Comparison of ENCODE assay signal across 19 cellular contexts in the genomic region with DNA sequence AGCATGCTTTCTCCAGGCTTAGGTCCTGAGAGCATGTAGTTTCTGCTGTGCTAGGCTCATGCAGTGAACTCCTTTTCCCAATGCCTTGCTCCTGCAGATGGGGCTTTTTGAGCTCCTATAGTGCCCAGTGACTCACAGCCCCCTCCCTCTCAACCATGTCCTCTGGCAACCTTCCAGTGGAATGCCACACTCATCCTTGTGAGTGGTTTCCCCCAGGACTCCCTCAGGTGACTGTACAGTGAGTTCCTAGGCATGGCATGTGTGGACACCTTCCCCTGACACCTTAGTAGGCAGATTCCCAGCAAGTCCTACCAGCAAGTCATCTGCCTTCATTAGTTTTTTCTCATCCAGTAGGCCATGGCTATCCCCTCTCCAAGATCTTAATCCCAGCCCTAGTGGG.
DNase-seq lines count a peak whose midpoint lies in the region; ATAC-seq and TF ChIP-seq lines count a peak whose summit lies in the region.
"Had no signal": no experiment of that assay in that cellular context is flagged by ENCODE, and none has a peak within 500 bp of the region (broad histone marks: within the 10 kb centered on the region; RNA-seq: fewer than 3 reads in every experiment).

No MANE protein-coding gene starts in this region.

- TF ChIP-seq RAD21 in HCT116 (IDR thresholded peaks at IDR 0.05; ENCODE audit: low read depth): no peak

- no peak overlapping the region for H3K9ac ChIP-seq in HCT116 (ENCODE audit: low read length)
- H3K9ac ChIP-seq: parathyroid adenoma had no signal

- ATAC-seq in HCT116: peak; percentile 40
- ATAC-seq in foreskin keratinocyte: peak; percentile 98
- ATAC-seq in HG02840 (IDR thresholded peaks at IDR 0.05; ENCODE audit: low FRiP score, unreplicated experiment): no peak
- ATAC-seq: CD8-positive, alpha-beta T cell; heart right ventricle had no signal

- no peaks in the 10 kb centered on the region for H3K79me2 ChIP-seq in HCT116 (ENCODE audit: insufficient read depth, low read length)
- H3K79me2 ChIP-seq: parathyroid adenoma had no signal

- H3K27me3 ChIP-seq in A673 (replicated peaks; ENCODE audit: insufficient read depth, low read depth, low read length, poor library complexity) (no peaks in the 10 kb centered on the region), HCT116 (ENCODE audit: insufficient read depth, low read length) (no peaks in the 10 kb centered on the region), foreskin keratinocyte (no peaks in the 10 kb centered on the region)
- H3K27me3 ChIP-seq: esophagus muscularis mucosa, vagina had no signal

- CTCF ChIA-PET in A673 (lab: Charles Lee) (no interaction called here), HCT116 (lab: Charles Lee) (no interaction called here)

- H3K4me3 ChIP-seq in A673 (ENCODE audit: low read depth, low read length, poor library complexity, severe bottlenecking) (no peak overlapping the region), HCT116 (replicated peaks in 1 of 2; ENCODE audit: low read depth in 1 of 2, low read length in 2 of 2) (no peak overlapping the region)
- H3K4me3 ChIP-seq: esophagus muscularis mucosa, heart right ventricle, vagina had no signal

- no peak for TF ChIP-seq POLR2A in HCT116 (IDR thresholded peaks at IDR 0.05; ENCODE audit: borderline replicate concordance, extremely low read depth, insufficient read depth, insufficient read length)

- no peaks in the 10 kb centered on the region for H4K20me1 ChIP-seq in HCT116 (ENCODE audit: insufficient read depth)

- H2AFZ ChIP-seq in HCT116 (ENCODE audit: low read depth, low read length, poor library complexity, severe bottlenecking): no peak overlapping the region
- H2AFZ ChIP-seq: parathyroid adenoma had no signal

- TF ChIP-seq CTCF in A673 (conservative IDR thresholded peaks at IDR 0.05; ENCODE audit: low read depth, low read length): no peak
- no peak for TF ChIP-seq CTCF in HCT116 (IDR thresholded peaks at IDR 0.05 in 2 of 3, conservative IDR thresholded peaks at IDR 0.05 in 1 of 3; ENCODE audit: borderline replicate concordance in 1 of 3, insufficient read depth in 1 of 3, low read depth in 2 of 3, low read length in 2 of 3)
- TF ChIP-seq CTCF in foreskin keratinocyte (conservative IDR thresholded peaks at IDR 0.05): peak; percentile 47

- intact Hi-C loops in A673 (cut with micrococcal nuclease; ENCODE audit: unreplicated experiment) (no loop called here), HCT116 (cut with micrococcal nuclease) (no loop called here), posterior cingulate gyrus (cut with DNase I) (no loop called here)

- H3K36me3 ChIP-seq in A673 (ENCODE audit: insufficient read depth, low read length, poor library complexity, severe bottlenecking) (no peaks in the 10 kb centered on the region), HCT116 (ENCODE audit: control insufficient read depth in 1 of 2, insufficient read depth in 2 of 2, low read length in 2 of 2) (no peaks in the 10 kb centered on the region)
- H3K36me3 ChIP-seq: esophagus muscularis mucosa, heart right ventricle, vagina had no signal

- no TSS peak for BruUV-seq in A673 (replicated peaks; lab: Mats Ljungman, UMichigan)
- BruUV-seq in HCT116 (replicated peaks; lab: Mats Ljungman, UMichigan): no TSS peak

- H3K4me2 ChIP-seq in HCT116 (ENCODE audit: low read length): no peak overlapping the region

- no peak overlapping the region for H3K27ac ChIP-seq in A673 (ENCODE audit: low read depth, low read length, poor library complexity, severe bottlenecking)
- no peak overlapping the region for H3K27ac ChIP-seq in HCT116 (ENCODE audit: low read depth, low read length)
- H3K27ac ChIP-seq in foreskin keratinocyte: peak overlapping the region; percentile 82
- H3K27ac ChIP-seq: esophagus muscularis mucosa, heart right ventricle, parathyroid adenoma, vagina had no signal

- no peaks in the 10 kb centered on the region for H3K9me2 ChIP-seq in HCT116 (ENCODE audit: insufficient read depth)

- RAD21 ChIA-PET in HCT116 (lab: Charles Lee; ENCODE audit: low non-redundant PET in 1 of 2, low total read pairs in 2 of 2, uncharacterized antibody in 2 of 2, unreplicated experiment in 2 of 2): no interaction called here

- H3K4me1 ChIP-seq in A673 (ENCODE audit: insufficient read depth, low read length, poor library complexity, severe bottlenecking) (no peaks in the 10 kb centered on the region), HCT116 (ENCODE audit: control insufficient read depth in 1 of 2, insufficient read depth in 2 of 2, low read length in 2 of 2) (peaks cover 0 to 6% of the 10 kb centered on the region in 2 experiments; a peak in 1 of 4 replicates), foreskin keratinocyte (peaks cover 20% of the 10 kb centered on the region)
- H3K4me1 ChIP-seq: esophagus muscularis mucosa, heart right ventricle, parathyroid adenoma had no signal

- H3K9me3 ChIP-seq in A673 (ENCODE audit: low read depth, low read length, poor library complexity, severe bottlenecking) (no peaks in the 10 kb centered on the region), HCT116 (ENCODE audit: control insufficient read depth in 1 of 2, insufficient read depth in 1 of 2, low read depth in 1 of 2, low read length in 2 of 2) (no peaks in the 10 kb centered on the region)
- H3K9me3 ChIP-seq: esophagus muscularis mucosa, heart right ventricle, vagina had no signal

- POLR2A ChIA-PET in A673 (lab: Charles Lee; ENCODE audit: low non-redundant PET) (no interaction called here), HCT116 (lab: Charles Lee) (no interaction called here)

- DNase-seq in A673 (ENCODE audit: low spot score) (peak; percentile 11), HCT116 (ENCODE audit: low read depth, low spot score) (peak; percentile 10), RKO (ENCODE audit: low spot score) (peak; percentile 39), foreskin keratinocyte (peak; percentile 99 to 100), NCI-H82 treated with DMSO at 0.1 percent for 48 hours (lab: John Stamatoyannopoulos, UW; ENCODE audit: unreplicated experiment) (no peak), posterior cingulate gyrus (no peak), NOMO-1 treated with dmso at 0.1 percent for 144 hours (lab: John Stamatoyannopoulos, UW; ENCODE audit: unreplicated experiment) (no peak)
- DNase-seq: activated CD4-positive, CD25-positive, alpha-beta regulatory T cell; activated gamma-delta T cell treated with Interleukin-2 at 50 U/mL for 16 hours; CD8-positive, alpha-beta T cell; heart right ventricle; Karpas-422; NCI-H526; RPMI8226; T-helper 1 cell had no signal

TF ChIP-seq in HCT116, 20 proteins besides CTCF, POLR2A, EP300 and RAD21:
- no peak for TF ChIP-seq SP1 (IDR thresholded peaks at IDR 0.05; ENCODE audit: low read depth)
- no peak for TF ChIP-seq CBX3 (IDR thresholded peaks at IDR 0.05; ENCODE audit: low read depth)
- TF ChIP-seq SRF (IDR thresholded peaks at IDR 0.05; ENCODE audit: low read depth): no peak
- no peak for TF ChIP-seq CEBPB (IDR thresholded peaks at IDR 0.05; ENCODE audit: low read depth)
- TF ChIP-seq JUND (IDR thresholded peaks at IDR 0.05): no peak
- no peak for TF ChIP-seq ZFX (IDR thresholded peaks at IDR 0.05)
- no peak for TF ChIP-seq MAX (IDR thresholded peaks at IDR 0.05)
- no peak for TF ChIP-seq ATF3 (IDR thresholded peaks at IDR 0.05)
- TF ChIP-seq EZH2phosphoT487 (IDR thresholded peaks at IDR 0.05; ENCODE audit: borderline replicate concordance): no peak

Comparison
In these comparisons a context has a peak if more than half of its experiments do, and no peak if none do; other contexts are left out.
1. DNase-seq: peak in A673 (single experiment), HCT116 (single experiment), RKO (single experiment) and foreskin keratinocyte (2 of 2); none in NCI-H82 treated with DMSO at 0.1 percent for 48 hours (single experiment), posterior cingulate gyrus (0 of 10) and NOMO-1 treated with dmso at 0.1 percent for 144 hours (single experiment).